In genomic region chr13:114131581-114132418, GRCh38 we compare ENCODE assay signal across 8 cellular contexts. TPM values are rescaled to one million over a fixed set of nuclear protein-coding genes. Genes with fewer than 3 reads are reported as not detected.
DNase-seq lines count a peak whose midpoint lies in the region; ATAC-seq and TF ChIP-seq lines count a peak whose summit lies in the region.

No MANE protein-coding gene starts in this region.

- CTCF ChIA-PET in Caco-2 (lab: Charles Lee), result no interaction called here

- H3K27me3 ChIP-seq in Caco-2 (replicated peaks; ENCODE audit: control insufficient read depth, insufficient read depth, low read length) (0 out of 2 replicates have a peak, but pooled peaks cover 1% of the 10 kb centered on the region), MM.1S (replicated peaks; ENCODE audit: insufficient read depth, low read length) (no peaks in the 10 kb centered on the region), iPS DF 6.9 (ENCODE audit: control insufficient read depth, insufficient read depth, low read length) (no peaks in the 10 kb centered on the region), skeletal muscle satellite cell (ENCODE audit: control insufficient read depth, insufficient read depth, low read length) (no peaks in the 10 kb centered on the region)

- H3K4me3 Mint-ChIP-seq in Caco-2 (ENCODE audit: unreplicated experiment), result peak overlapping the region; percentile 74
- H3K4me3 Mint-ChIP-seq in activated naive CD8-positive, alpha-beta T cell treated with anti-CD3 and anti-CD28 coated beads, Interleukin-2, amount 50 U/mL, for 24 hours, result peak overlapping the region; percentile 92

- WGBS in iPS DF 6.9 (ENCODE audit: insufficient coverage, insufficient read length), result no CpG with 5 or more reads among the region's 95 CpGs

- peak overlapping the region; percentile 91 for H3K4me2 ChIP-seq in MM.1S (ENCODE audit: low read depth, low read length)
- peak overlapping the region; percentile 98 for H3K4me2 ChIP-seq in skeletal muscle satellite cell (ENCODE audit: low read length)

- H3K79me2 ChIP-seq in MM.1S (ENCODE audit: low read length), result peaks cover 54% of the 10 kb centered on the region

- H3K27ac Mint-ChIP-seq in Caco-2 (ENCODE audit: unreplicated experiment), result no peak overlapping the region
- H3K27ac Mint-ChIP-seq in activated naive CD8-positive, alpha-beta T cell treated with anti-CD3 and anti-CD28 coated beads, Interleukin-2, amount 50 U/mL, for 24 hours, result peak overlapping the region; percentile 93

- no peak for TF ChIP-seq CTCF in Caco-2 (IDR thresholded peaks at IDR 0.05; ENCODE audit: insufficient read depth in 1 of 2, low read depth in 1 of 2, low read length in 1 of 2, severe bottlenecking in 1 of 2, unreplicated experiment in 1 of 2)
- no peak for TF ChIP-seq CTCF in MM.1S (IDR thresholded peaks at IDR 0.05; ENCODE audit: low read length)

- H3K4me1 Mint-ChIP-seq in Caco-2 (ENCODE audit: low read depth, unreplicated experiment), result no peaks in the 10 kb centered on the region
- H3K4me1 Mint-ChIP-seq in activated naive CD8-positive, alpha-beta T cell treated with anti-CD3 and anti-CD28 coated beads, Interleukin-2, amount 50 U/mL, for 24 hours, result peaks cover 59% of the 10 kb centered on the region

- H3K36me3 ChIP-seq in Caco-2 (ENCODE audit: control insufficient read depth, insufficient read depth, low read length) (no peaks in the 10 kb centered on the region), MM.1S (replicated peaks; ENCODE audit: insufficient read depth, low read length) (no peaks in the 10 kb centered on the region), iPS DF 6.9 (ENCODE audit: control insufficient read depth, insufficient read depth, low read length) (no peaks in the 10 kb centered on the region), skeletal muscle satellite cell (ENCODE audit: insufficient read depth, low read length) (no peaks in the 10 kb centered on the region)

- H3K27me3 Mint-ChIP-seq in Caco-2 (ENCODE audit: insufficient read depth, unreplicated experiment), result peaks cover 10% of the 10 kb centered on the region
- no peaks in the 10 kb centered on the region for H3K27me3 Mint-ChIP-seq in activated naive CD8-positive, alpha-beta T cell treated with anti-CD3 and anti-CD28 coated beads, Interleukin-2, amount 50 U/mL, for 24 hours

- no peaks in the 10 kb centered on the region for H3K9me2 ChIP-seq in MM.1S (replicated peaks; ENCODE audit: insufficient read depth, low read length)

- H3K9ac ChIP-seq in MM.1S (ENCODE audit: low read length) (peak overlapping the region; percentile 92), skeletal muscle satellite cell (ENCODE audit: low read depth, low read length) (peak overlapping the region; percentile 93)

- H3K36me3 Mint-ChIP-seq in Caco-2 (ENCODE audit: insufficient read depth, unreplicated experiment), result no peaks in the 10 kb centered on the region
- H3K36me3 Mint-ChIP-seq in activated naive CD8-positive, alpha-beta T cell treated with anti-CD3 and anti-CD28 coated beads, Interleukin-2, amount 50 U/mL, for 24 hours (ENCODE audit: low read depth), result peaks cover 9% of the 10 kb centered on the region

- H3K4me3 ChIP-seq in Caco-2 (ENCODE audit: low read depth, low read length), result peak overlapping the region; percentile 77
- H3K4me3 ChIP-seq in MM.1S (ENCODE audit: low read length), result peak overlapping the region; percentile 91
- H3K4me3 ChIP-seq in iPS DF 6.9 (ENCODE audit: low read length), result peak overlapping the region; percentile 67; the same call in 1 of the 2 replicates
- H3K4me3 ChIP-seq in skeletal muscle satellite cell (ENCODE audit: low read length), result peak overlapping the region; percentile 95

- H3K9me3 Mint-ChIP-seq in Caco-2 (ENCODE audit: unreplicated experiment), result no peaks in the 10 kb centered on the region
- H3K9me3 Mint-ChIP-seq in activated naive CD8-positive, alpha-beta T cell treated with anti-CD3 and anti-CD28 coated beads, Interleukin-2, amount 50 U/mL, for 24 hours, result no peaks in the 10 kb centered on the region

- no peak for DNase-seq in Caco-2
- DNase-seq in MM.1S, result no peak
- no peak for DNase-seq in activated naive CD8-positive, alpha-beta T cell treated with anti-CD3 and anti-CD28 coated beads, Interleukin-2, amount 50 U/mL, for 24 hours
- no peak for DNase-seq in iPS DF 6.9 (ENCODE audit: low read depth, low spot score)
- DNase-seq in iPS-NIHi7 (ENCODE audit: extremely low spot score), result no peak
- no peak for DNase-seq in NCI-H2029 treated with DMSO at 0.1 percent for 48 hours (lab: John Stamatoyannopoulos, UW)

- H4K20me1 ChIP-seq in MM.1S (ENCODE audit: insufficient read depth, low read length), result peaks cover 7% of the 10 kb centered on the region; the same call in 1 of the 2 replicates

- H3K4me1 ChIP-seq in Caco-2, result peaks cover 7% of the 10 kb centered on the region
- peaks cover 15% of the 10 kb centered on the region; the same call in 1 of the 2 replicates for H3K4me1 ChIP-seq in MM.1S (ENCODE audit: low read length)
- H3K4me1 ChIP-seq in iPS DF 6.9 (ENCODE audit: control insufficient read depth, insufficient read depth, low read length), result peaks cover 19% of the 10 kb centered on the region
- H3K4me1 ChIP-seq in skeletal muscle satellite cell (ENCODE audit: control insufficient read depth, insufficient read depth, low read length), result peaks cover 39% of the 10 kb centered on the region

- no TSS peak for BruUV-seq in Caco-2 (replicated peaks; lab: Mats Ljungman, UMichigan)

- peaks cover 12% of the 10 kb centered on the region; the same call in 1 of the 2 replicates for H3F3A ChIP-seq in MM.1S (ENCODE audit: insufficient read depth, low read length)

- ATAC-seq in GM21526 (IDR thresholded peaks at IDR 0.05; ENCODE audit: low FRiP score, unreplicated experiment), result peak; percentile 2
- ATAC-seq in activated naive CD8-positive, alpha-beta T cell treated with anti-CD3 and anti-CD28 coated beads, Interleukin-2, amount 50 U/mL, for 24 hours, result no peak

- POLR2A ChIA-PET in Caco-2 (lab: Charles Lee), result no interaction called here

- H2AFZ ChIP-seq in MM.1S (ENCODE audit: low read length), result peak overlapping the region; percentile 8; the same call in 1 of the 2 replicates

- H3K27ac ChIP-seq in MM.1S (ENCODE audit: low read length) (peak overlapping the region; percentile 70), iPS DF 6.9 (ENCODE audit: low read length) (no peak overlapping the region)

- intact Hi-C loops in Caco-2 (cut with micrococcal nuclease; ENCODE audit: unreplicated experiment), result no loop called here

- H3K9me3 ChIP-seq in Caco-2 (no peaks in the 10 kb centered on the region), MM.1S (replicated peaks; ENCODE audit: insufficient read depth, low read length) (no peaks in the 10 kb centered on the region), iPS DF 6.9 (ENCODE audit: control insufficient read depth, insufficient read depth, low read length) (no peaks in the 10 kb centered on the region), skeletal muscle satellite cell (replicated peaks; ENCODE audit: low read length) (no peaks in the 10 kb centered on the region)

RNA-seq across cellular contexts. Expression of gene RASA3, which starts 0.6 kb away (rescaled TPM):
- 0.88 and 0.95 TPM in 2 replicates for total RNA-seq in Caco-2 (2022)
- 33.2 and 35.2 TPM in 2 replicates for total RNA-seq in skeletal muscle satellite cell (2012; rRNA removed)

RNA-seq across cellular contexts. Expression of gene CFAP97D2, which starts 47.3 kb away (rescaled TPM):
- total RNA-seq in Caco-2 (2022), result not detected in 2 replicates
- total RNA-seq in skeletal muscle satellite cell (2012; rRNA removed), result 0.25 TPM in 1 of 2 replicates, not detected in the other
